Comparison of ENCODE assay signal across 36 cellular contexts in genomic region chr12:109785854-109786253, GRCh38. TPM values are rescaled to one million over a fixed set of nuclear protein-coding genes. Genes with fewer than 3 reads are reported as not detected.
"Had no signal": no experiment of that assay in that cellular context is flagged by ENCODE, and none has a peak within 500 bp of the region (broad histone marks: within the 10 kb centered on the region; RNA-seq: fewer than 3 reads in every experiment).

No MANE protein-coding gene starts in this region.

- H3K4me3 ChIP-seq: MG63 had no signal

- H3K36me3 ChIP-seq: MG63 had no signal

- DNase-seq: Karpas-422, Kasumi-1, MG63, MM.1S, MV-4-11, NCI-H1048, NCI-H1092, NCI-H1092 treated with DMSO at 0.1 percent for 48 hours, NCI-H1105, NCI-H1105 treated with DMSO at 0.1 percent for 48 hours, NCI-H1417, NCI-H1417 treated with DMSO at 0.1 percent for 48 hours, NCI-H1436, NCI-H1436 treated with DMSO at 0.1 percent for 48 hours, NCI-H146, NCI-H1694, NCI-H1694 treated with DMSO at 0.1 percent for 48 hours, NCI-H187, NCI-H187 treated with DMSO at 0.1 percent for 48 hours, NCI-H1930, NCI-H2029, NCI-H2029 treated with DMSO at 0.1 percent for 48 hours, NCI-H2081, NCI-H2081 treated with DMSO at 0.1 percent for 48 hours, NCI-H2107, NCI-H2171, NCI-H2171 treated with DMSO at 0.1 percent for 48 hours, NCI-H2227 treated with DMSO at 0.1 percent for 48 hours, NCI-H226, NCI-H345, NCI-H446, NCI-H446 treated with DMSO at 0.1 percent for 48 hours, NCI-H510A, NCI-H510A treated with DMSO at 0.1 percent for 48 hours, NCI-H524 had no signal

- H3K9me3 ChIP-seq: MG63 had no signal

- H3K27me3 ChIP-seq: MG63 had no signal

RNA-seq across cellular contexts. Expression of gene TRPV4, which starts 47.3 kb away (rescaled TPM):
- total RNA-seq: NCI-H460 had no signal
